ENCODE assay signal across 12 cellular contexts in genomic region chr9:94899464-94900221, GRCh38.
A peak's percentile ranks its signal among the peaks of the same experiment; 100 is the strongest.
DNase-seq lines count a peak whose midpoint lies in the region; ATAC-seq and TF ChIP-seq lines count a peak whose summit lies in the region.
"Had no signal": no experiment of that assay in that cellular context is flagged by ENCODE, and none has a peak within 500 bp of the region (broad histone marks: within the 10 kb centered on the region; RNA-seq: fewer than 3 reads in every experiment).

No MANE protein-coding gene starts in this region.

- no peaks in the 10 kb centered on the region for H4K20me1 ChIP-seq in hepatocyte (ENCODE audit: insufficient read depth, poor library complexity, severe bottlenecking)

- ATAC-seq in left cardiac atrium (no peak), HG03439 (IDR thresholded peaks at IDR 0.05; ENCODE audit: unreplicated experiment) (no peak)

- intact Hi-C loops in left cardiac atrium (cut with DNase I): no loop called here

- H3K9me3 ChIP-seq in right atrium auricular region: no peaks in the 10 kb centered on the region
- H3K9me3 ChIP-seq in hepatocyte (ENCODE audit: low read depth): no peaks in the 10 kb centered on the region

- H2AFZ ChIP-seq in hepatocyte: no peak overlapping the region

- no peaks in the 10 kb centered on the region for H3K36me3 ChIP-seq in right atrium auricular region
- H3K36me3 ChIP-seq in hepatocyte (replicated peaks; ENCODE audit: insufficient read depth, low read depth): no peaks in the 10 kb centered on the region

- H3K4me2 ChIP-seq in hepatocyte: peak overlapping the region; percentile 65

- DNase-seq in right atrium auricular region (ENCODE audit: low spot score) (no peak), left cardiac atrium (no peak), hepatocyte (ENCODE audit: low spot score) (no peak), skeletal muscle cell (ENCODE audit: low read depth) (no peak), dedifferentiated amniotic fluid mesenchymal stem cell (ENCODE audit: extremely low spot score) (no peak), NCI-H1694 (lab: John Stamatoyannopoulos, UW) (no peak), GM20000 (ENCODE audit: low spot score) (no peak)
- DNase-seq: activated naive CD4-positive, alpha-beta T cell treated with anti-CD3 and anti-CD28 coated beads, Interleukin-2, amount 50 U/mL, for 16 hours; H7; NCI-H2227 treated with DMSO at 0.1 percent for 48 hours; posterior cingulate gyrus had no signal

- H3K79me2 ChIP-seq in hepatocyte: peaks cover 10% of the 10 kb centered on the region

- H3K27ac ChIP-seq in right atrium auricular region: peak overlapping the region; percentile 68 to 80
- H3K27ac ChIP-seq in hepatocyte: peak overlapping the region; percentile 90

- no peaks in the 10 kb centered on the region for H3K27me3 ChIP-seq in right atrium auricular region
- H3K27me3 ChIP-seq in hepatocyte: no peaks in the 10 kb centered on the region

- TF ChIP-seq CTCF in right atrium auricular region (IDR thresholded peaks at IDR 0.05): no peak
- TF ChIP-seq CTCF in hepatocyte (IDR thresholded peaks at IDR 0.05; ENCODE audit: poor library complexity): no peak
- no peak for TF ChIP-seq CTCF in GM20000 (IDR thresholded peaks at IDR 0.05; ENCODE audit: extremely low read depth, missing control alignments)

- H3K4me3 ChIP-seq in right atrium auricular region: no peak overlapping the region
- no peak overlapping the region for H3K4me3 ChIP-seq in hepatocyte
- peak overlapping the region; percentile 17 for H3K4me3 ChIP-seq in skeletal muscle cell (ENCODE audit: low read depth, low read length)

- peaks cover 0 to 15% of the 10 kb centered on the region in 2 donors for H3K4me1 ChIP-seq in right atrium auricular region
- peaks cover 27% of the 10 kb centered on the region for H3K4me1 ChIP-seq in hepatocyte (ENCODE audit: insufficient read depth)

- 94% methylated on average over 8 of the region's 8 CpGs for WGBS in hepatocyte (ENCODE audit: low lambda C conversion rate, missing lambda C conversion rate)

- no peaks in the 10 kb centered on the region for H3K9me2 ChIP-seq in hepatocyte (replicated peaks; ENCODE audit: insufficient read depth)
